In genomic region chr16:30924797-30925645, GRCh38 we compare ENCODE assay signal across 6 cellular contexts. TPM values are rescaled to one million over a fixed set of nuclear protein-coding genes. Genes with fewer than 3 reads are reported as not detected.
DNase-seq lines count a peak whose midpoint lies in the region; ATAC-seq and TF ChIP-seq lines count a peak whose summit lies in the region.

No MANE protein-coding gene starts in this region.

- peak overlapping the region; percentile 91 for H3K4me3 ChIP-seq in GM23248
- peak overlapping the region; percentile 79 for H3K4me3 ChIP-seq in adipocyte (ENCODE audit: low read length)
- peak overlapping the region; percentile 87 for H3K4me3 ChIP-seq in neural cell (ENCODE audit: low read length)

- no peak for TF ChIP-seq EP300 in neural cell (conservative IDR thresholded peaks at IDR 0.05; ENCODE audit: poor library complexity, severe bottlenecking)

- H3K36me3 ChIP-seq in GM23248 (ENCODE audit: low read depth) (no peaks in the 10 kb centered on the region), adipocyte (ENCODE audit: control insufficient read depth, insufficient read depth, low read length, severe bottlenecking) (peaks cover 4% of the 10 kb centered on the region), neural cell (ENCODE audit: insufficient read depth, low read length) (no peaks in the 10 kb centered on the region)

- H3K79me2 ChIP-seq in GM23248 (ENCODE audit: insufficient read depth) (peaks cover 7% of the 10 kb centered on the region), neural cell (replicated peaks; ENCODE audit: insufficient read depth, low read length) (peaks cover 11% of the 10 kb centered on the region)

- H3K9ac ChIP-seq in GM23248 (peak overlapping the region; percentile 61), adipocyte (ENCODE audit: low read length) (peak overlapping the region; percentile 73), neural cell (ENCODE audit: low read length) (peak overlapping the region; percentile 88)

- H2AFZ ChIP-seq in GM23248 (no peak overlapping the region), neural cell (ENCODE audit: low read depth, low read length) (no peak overlapping the region)

- H3K9me3 ChIP-seq in GM23248 (ENCODE audit: low read depth), result no peaks in the 10 kb centered on the region
- H3K9me3 ChIP-seq in adipocyte (ENCODE audit: control insufficient read depth, low read length), result no peaks in the 10 kb centered on the region
- no peaks in the 10 kb centered on the region for H3K9me3 ChIP-seq in neural cell (ENCODE audit: low read length)

- H3K27ac ChIP-seq in GM23248 (no peak overlapping the region), neural cell (ENCODE audit: low read length) (peak overlapping the region; percentile 95)

- no peaks in the 10 kb centered on the region for H4K20me1 ChIP-seq in GM23248 (ENCODE audit: insufficient read depth)
- no peaks in the 10 kb centered on the region for H4K20me1 ChIP-seq in neural cell (ENCODE audit: insufficient read depth)

- H3K4me2 ChIP-seq in GM23248 (ENCODE audit: unreplicated experiment), result peak overlapping the region; percentile 83
- peak overlapping the region; percentile 91 for H3K4me2 ChIP-seq in neural cell (ENCODE audit: low read length)

- in situ Hi-C loops in GM23248 (cut with MboI), result no loop called here

- no peaks in the 10 kb centered on the region for H3K27me3 ChIP-seq in GM23248 (replicated peaks; ENCODE audit: insufficient read depth)
- H3K27me3 ChIP-seq in adipocyte (replicated peaks; ENCODE audit: control insufficient read depth, insufficient read depth, low read length), result no peaks in the 10 kb centered on the region
- H3K27me3 ChIP-seq in neural cell (ENCODE audit: insufficient read depth, low read depth, low read length), result no peaks in the 10 kb centered on the region

- WGBS in GM23248 (ENCODE audit: low coverage in 1 of 2, low lambda C conversion rate in 2 of 2, missing lambda C conversion rate in 2 of 2), 2 experiments, result 69 to 77% methylated on average over 10 to 12 of the region's 12 CpGs

- H3K4me1 ChIP-seq in GM23248 (ENCODE audit: insufficient read depth), result peaks cover 7% of the 10 kb centered on the region; the same call in 1 of the 2 replicates
- peaks cover 5% of the 10 kb centered on the region for H3K4me1 ChIP-seq in adipocyte (ENCODE audit: control insufficient read depth, insufficient read depth, low read length)

- H3K9me2 ChIP-seq in GM23248 (ENCODE audit: insufficient read depth) (no peaks in the 10 kb centered on the region), neural cell (ENCODE audit: insufficient read depth, low read length) (no peaks in the 10 kb centered on the region)

- ATAC-seq in HG03442 (IDR thresholded peaks at IDR 0.05; ENCODE audit: unreplicated experiment), result no peak

- H3F3A ChIP-seq in GM23248 (ENCODE audit: insufficient read depth), result no peaks in the 10 kb centered on the region
- H3F3A ChIP-seq in neural cell (ENCODE audit: insufficient read depth, low read length, poor library complexity, severe bottlenecking), result no peaks in the 10 kb centered on the region

- DNase-seq in GM23248, result peak; percentile 24
- peak; percentile 14 for DNase-seq in adipocyte (ENCODE audit: low read depth)
- no peak for DNase-seq in mesenteric fat pad (ENCODE audit: low spot score)
- no peak for DNase-seq in NCI-H1694 (lab: John Stamatoyannopoulos, UW)

- no peak for TF ChIP-seq CTCF in neural cell (IDR thresholded peaks at IDR 0.05; ENCODE audit: poor library complexity, severe bottlenecking)

- no peak for TF ChIP-seq RAD21 in neural cell (conservative IDR thresholded peaks at IDR 0.05)

TF ChIP-seq in neural cell, 6 proteins besides CTCF, POLR2A, EP300 and RAD21:
- TF ChIP-seq EZH2 (IDR thresholded peaks at IDR 0.05; ENCODE audit: borderline replicate concordance, insufficient read depth, low read length, poor library complexity, severe bottlenecking) (no peak), REST (IDR thresholded peaks at IDR 0.05; ENCODE audit: borderline replicate concordance) (no peak)

RNA-seq across cellular contexts. Expression of gene FBXL19, which starts 1.6 kb away (rescaled TPM):
- 18.2 and 23.0 TPM in 2 replicates for total RNA-seq in GM23248 (2014; rRNA removed; shearing (Covaris generic))
- polyA plus RNA-seq in GM23248 (2016; fragmentation: Nextera tagmentation; extraction: Ambion mirVana), result 0.39 and 0.64 TPM in 2 replicates
- 99.6 and 124 TPM in 2 replicates for polyA plus RNA-seq in neural cell
- polyA minus RNA-seq in neural cell, result 122 and 157 TPM in 2 replicates
- 11.4 TPM for total RNA-seq in mesenteric fat pad

RNA-seq across cellular contexts. Expression of gene ORAI3, which starts 23.8 kb away (rescaled TPM):
- total RNA-seq in GM23248 (2014; rRNA removed; shearing (Covaris generic)), result 36.1 and 39.7 TPM in 2 replicates
- polyA plus RNA-seq in GM23248 (2016; fragmentation: Nextera tagmentation; extraction: Ambion mirVana), result 30.9 and 31.6 TPM in 2 replicates
- polyA plus RNA-seq in neural cell, result 5.7 and 7.3 TPM in 2 replicates
- 5.8 and 6.5 TPM in 2 replicates for polyA minus RNA-seq in neural cell
- 17.9 TPM for total RNA-seq in mesenteric fat pad

RNA-seq across cellular contexts. Expression of gene CTF1, which starts 28.6 kb away (rescaled TPM):
- total RNA-seq in GM23248 (2014; rRNA removed; shearing (Covaris generic)), result 4.4 and 4.8 TPM in 2 replicates
- polyA plus RNA-seq in GM23248 (2016; fragmentation: Nextera tagmentation; extraction: Ambion mirVana) (2.0 and 2.1 TPM in 2 replicates), neural cell (not detected in 2 replicates)
- polyA minus RNA-seq in neural cell, result not detected in 2 replicates
- 4.9 TPM for total RNA-seq in mesenteric fat pad

RNA-seq across cellular contexts. Expression of gene BCL7C, which starts 31.1 kb away (rescaled TPM):
- total RNA-seq in GM23248 (2014; rRNA removed; shearing (Covaris generic)), result 42.5 and 77.1 TPM in 2 replicates
- polyA plus RNA-seq in GM23248 (2016; fragmentation: Nextera tagmentation; extraction: Ambion mirVana), result 62.5 and 68.1 TPM in 2 replicates
- polyA plus RNA-seq in neural cell, result 39.2 and 44.9 TPM in 2 replicates
- polyA minus RNA-seq in neural cell, result 43.1 and 44.2 TPM in 2 replicates
- total RNA-seq in mesenteric fat pad, result 21.3 TPM

RNA-seq across cellular contexts. Expression of gene SETD1A, which starts 32.5 kb away (rescaled TPM):
- total RNA-seq in GM23248 (2014; rRNA removed; shearing (Covaris generic)), result 2.0 and 2.3 TPM in 2 replicates
- polyA plus RNA-seq in GM23248 (2016; fragmentation: Nextera tagmentation; extraction: Ambion mirVana), result 4.0 and 5.9 TPM in 2 replicates
- polyA plus RNA-seq in neural cell, result 1.4 and 3.3 TPM in 2 replicates
- polyA minus RNA-seq in neural cell, result 3.9 and 13.7 TPM in 2 replicates
- 18.5 TPM for total RNA-seq in mesenteric fat pad

Comparison
In these comparisons a context has a peak if more than half of its experiments do, and no peak if none do; other contexts are left out.
1. DNase-seq: peak in GM23248 (single experiment) and adipocyte (single experiment); none in mesenteric fat pad (single experiment) and NCI-H1694 (single experiment).
2. Peak in every context shown above with its lines, with median percentiles within 50 percentile points of each other: H3K4me3 ChIP-seq and H3K9ac ChIP-seq.